10 cellular contexts compared by ENCODE assay signal in the genomic region with DNA sequence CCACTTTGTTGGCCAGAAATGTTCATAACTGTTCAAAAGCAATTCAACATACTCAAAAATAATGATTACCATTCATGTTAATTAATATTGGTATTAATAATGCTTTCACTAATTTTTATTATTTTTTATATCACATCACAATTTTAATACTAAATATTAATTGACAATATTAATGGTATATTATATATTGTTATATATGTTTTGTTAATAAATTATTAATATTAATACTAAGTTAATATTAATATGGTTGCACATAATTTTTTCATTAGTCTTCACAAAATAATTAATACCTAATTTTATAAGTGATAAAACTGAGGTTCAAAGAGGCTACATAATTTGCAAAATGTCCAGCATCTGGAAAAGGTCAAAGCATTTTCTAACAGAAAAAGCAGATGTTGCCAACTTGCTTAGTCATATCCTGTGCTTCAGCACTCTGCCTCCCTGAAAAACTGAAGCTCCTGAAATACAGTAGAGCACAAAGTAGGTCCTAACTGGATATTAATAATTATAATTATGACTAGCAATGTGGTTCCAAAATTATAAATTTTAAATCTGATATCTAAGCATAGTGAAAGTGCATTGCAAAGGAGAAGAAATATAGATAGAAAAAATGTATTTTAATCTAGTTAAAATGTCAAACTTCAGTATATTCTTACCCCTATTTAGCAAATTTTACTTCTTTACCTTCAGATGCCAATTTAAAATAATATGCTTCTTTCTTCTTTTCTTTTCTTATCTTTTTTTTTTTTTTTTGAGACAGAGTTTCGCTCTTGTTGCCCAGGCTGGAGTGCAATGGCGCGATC.
DNase-seq lines count a peak whose midpoint lies in the region; ATAC-seq and TF ChIP-seq lines count a peak whose summit lies in the region.
"Had no signal": no experiment of that assay in that cellular context is flagged by ENCODE, and none has a peak within 500 bp of the region (broad histone marks: within the 10 kb centered on the region; RNA-seq: fewer than 3 reads in every experiment).

No MANE protein-coding gene starts in this region.

- DNase-seq in ACHN (peak; percentile 23), HCEC 1CT (peak; percentile 84), T-cell (no peak), fibroblast of pulmonary artery (ENCODE audit: low read depth) (peak; percentile 82), SW480 (ENCODE audit: low spot score) (no peak), germinal center (ENCODE audit: low spot score) (no peak)
- DNase-seq in effector CD4-positive, alpha-beta T cell, result no peak
- no peak for DNase-seq in central memory CD4-positive, alpha-beta T cell
- DNase-seq: NCI-H510A; stimulated activated CD4-positive, alpha-beta T cell treated with anti-CD3 and anti-CD28 coated beads, Interleukin-2, amount 100 ng/mL, for 48 hours had no signal

- peaks cover 12 to 24% (median 16%) of the 10 kb centered on the region in 3 donors for H3K4me1 Mint-ChIP-seq in T-cell

- H3K27me3 Mint-ChIP-seq in T-cell, result no peaks in the 10 kb centered on the region

- no peak for TF ChIP-seq CTCF in fibroblast of pulmonary artery (IDR thresholded peaks at IDR 0.05; ENCODE audit: low read length, missing control alignments)

- POLR2A ChIA-PET in T-cell (lab: Charles Lee), result no interaction called here

- CTCF ChIA-PET in T-cell (lab: Charles Lee), result no interaction called here

- no peak overlapping the region for H3K4me3 ChIP-seq in fibroblast of pulmonary artery (replicated peaks; ENCODE audit: low read depth, low read length)

- peak overlapping the region in 1 of 2 donors; percentile 88 for H3K27ac Mint-ChIP-seq in T-cell

- ATAC-seq in T-cell (replicated peaks in 1 of 4), result no peak

- H3K9me3 Mint-ChIP-seq in T-cell, result peaks cover 0 to 2% (median 0%) of the 10 kb centered on the region in 3 donors

- H3K4me3 Mint-ChIP-seq in T-cell, result peak overlapping the region in 2 of 3 donors; percentile 59 to 61

- in situ Hi-C loops in ACHN (cut with HindIII; ENCODE audit: low pct_ligation_motif_present, low pct_unique_long_range_greater_than_20kb, low sequenced_read_pairs), result no loop called here

- H3K36me3 Mint-ChIP-seq in T-cell, result peaks cover 10% of the 10 kb centered on the region

Comparison
In these comparisons a context has a peak if more than half of its experiments do, and no peak if none do; other contexts are left out.
1. DNase-seq: peak in ACHN (single experiment), HCEC 1CT (single experiment) and fibroblast of pulmonary artery (single experiment); none in T-cell (0 of 34), effector CD4-positive, alpha-beta T cell (single experiment), SW480 (single experiment), germinal center (single experiment) and central memory CD4-positive, alpha-beta T cell (single experiment).